Comparison of ENCODE assay signal across 12 cellular contexts in genomic region chr17:47280072-47280811, GRCh38. TPM values are rescaled to one million over a fixed set of nuclear protein-coding genes. Genes with fewer than 3 reads are reported as not detected.
A peak's percentile ranks its signal among the peaks of the same experiment; 100 is the strongest.
DNase-seq lines count a peak whose midpoint lies in the region; ATAC-seq, FAIRE-seq and TF ChIP-seq lines count a peak whose summit lies in the region.
"Had no signal": no experiment of that assay in that cellular context is flagged by ENCODE, and none has a peak within 500 bp of the region (broad histone marks: within the 10 kb centered on the region; RNA-seq: fewer than 3 reads in every experiment).

No MANE protein-coding gene starts in this region.

- DNase-seq in H54 (ENCODE audit: insufficient read length, low spot score) (peak; percentile 32), adrenal gland (no peak), islet precursor cell (peak; percentile 73), NCI-H1105 (lab: John Stamatoyannopoulos, UW) (no peak), anterior cingulate cortex (lab: John Stamatoyannopoulos, UW) (no peak)
- no peak for DNase-seq in stimulated activated naive B cell treated with anti-CD40 and anti-IgM and Interleukin-4, amounts not matched to agents 10 μg/mL and 1 μg/mL and 100 μg/mL, for 72 hours
- no peak for DNase-seq in activated CD8-positive, alpha-beta memory T cell treated with anti-CD3 and anti-CD28 coated beads, Interleukin-2, amount 50 U/mL, for 48 hours
- DNase-seq: effector memory CD8-positive, alpha-beta T cell; GDM1; PC-3; stimulated activated naive CD4-positive, alpha-beta T cell had no signal

- peaks cover 3 to 4% of the 10 kb centered on the region in 2 donors for H3K9me3 Mint-ChIP-seq in stimulated activated naive B cell treated with anti-CD40 and anti-IgM and Interleukin-4, amounts not matched to agents 10 μg/mL and 1 μg/mL and 100 μg/mL, for 72 hours
- H3K9me3 Mint-ChIP-seq: effector memory CD8-positive, alpha-beta T cell had no signal

- H3K4me3 Mint-ChIP-seq in stimulated activated naive B cell treated with anti-CD40 and anti-IgM and Interleukin-4, amounts not matched to agents 10 μg/mL and 1 μg/mL and 100 μg/mL, for 72 hours, result peak overlapping the region in 1 of 2 donors; percentile 43
- H3K4me3 Mint-ChIP-seq: effector memory CD8-positive, alpha-beta T cell had no signal

- H3K36me3 ChIP-seq in adrenal gland (replicated peaks in 1 of 2), result no peaks in the 10 kb centered on the region

- no peak for FAIRE-seq in H54 (lab: Jason Lieb, UNC)

- no peaks in the 10 kb centered on the region for H3K27me3 ChIP-seq in adrenal gland

- TF ChIP-seq POLR2A in H54 (IDR thresholded peaks at IDR 0.05; ENCODE audit: low read depth, low read length) (no peak), adrenal gland (IDR thresholded peaks at IDR 0.05) (no peak)

- H3K4me3 ChIP-seq in adrenal gland, result no peak overlapping the region

- H3K27ac Mint-ChIP-seq in stimulated activated naive B cell treated with anti-CD40 and anti-IgM and Interleukin-4, amounts not matched to agents 10 μg/mL and 1 μg/mL and 100 μg/mL, for 72 hours, result peak overlapping the region; percentile 83

- TF ChIP-seq CTCF in adrenal gland (IDR thresholded peaks at IDR 0.05), result no peak

- ATAC-seq in stimulated activated naive B cell treated with anti-CD40 and anti-IgM and Interleukin-4, amounts not matched to agents 10 μg/mL and 1 μg/mL and 100 μg/mL, for 72 hours (replicated peaks), result no peak
- no peak for ATAC-seq in GM21526 (IDR thresholded peaks at IDR 0.05; ENCODE audit: low FRiP score, unreplicated experiment)
- ATAC-seq: effector memory CD8-positive, alpha-beta T cell had no signal

- intact Hi-C loops in adrenal gland (cut with DNase I), result no loop called here

- H3K4me1 Mint-ChIP-seq in stimulated activated naive B cell treated with anti-CD40 and anti-IgM and Interleukin-4, amounts not matched to agents 10 μg/mL and 1 μg/mL and 100 μg/mL, for 72 hours, result peaks cover 68 to 95% of the 10 kb centered on the region in 2 donors

- H3K4me1 ChIP-seq in adrenal gland (replicated peaks in 1 of 2), result peaks cover 9 to 45% of the 10 kb centered on the region in 2 donors

- H3K36me3 Mint-ChIP-seq in stimulated activated naive B cell treated with anti-CD40 and anti-IgM and Interleukin-4, amounts not matched to agents 10 μg/mL and 1 μg/mL and 100 μg/mL, for 72 hours, result peaks cover 29 to 44% of the 10 kb centered on the region in 2 donors

- H3K27me3 Mint-ChIP-seq in stimulated activated naive B cell treated with anti-CD40 and anti-IgM and Interleukin-4, amounts not matched to agents 10 μg/mL and 1 μg/mL and 100 μg/mL, for 72 hours, result no peaks in the 10 kb centered on the region

- H3K9me3 ChIP-seq in adrenal gland (replicated peaks in 1 of 3), result no peaks in the 10 kb centered on the region

- peak overlapping the region in 3 of 5 donors; percentile 13 to 70 (median 57) for H3K27ac ChIP-seq in adrenal gland

- 89 to 95% (median 91%) methylated on average over 9 to 14 of the region's 14 CpGs for WGBS in adrenal gland, 4 donors

RNA-seq across cellular contexts. Expression of gene ITGB3, which starts 26.6 kb away (rescaled TPM):
- 1 to 10 TPM in 6 of 8 donors, under 1 TPM in 2; 0.12 to 2.2 (median 1.6) TPM for total RNA-seq in adrenal gland
- polyA plus RNA-seq in adrenal gland, result under 1 TPM; 0.40 to 0.84 (median 0.64) TPM

RNA-seq across cellular contexts. Expression of gene EFCAB13, which starts 43.5 kb away (rescaled TPM):
- total RNA-seq in adrenal gland, result 1 to 10 TPM; 1.1 to 7.5 (median 3.5) TPM
- polyA plus RNA-seq in adrenal gland, result 1 to 10 TPM; 1.2 to 3.3 (median 1.3) TPM

Comparison
In these comparisons a context has a peak if more than half of its experiments do, and no peak if none do; other contexts are left out.
1. DNase-seq: peak in H54 (single experiment) and islet precursor cell (single experiment); none in adrenal gland (0 of 7), stimulated activated naive B cell treated with anti-CD40 and anti-IgM and Interleukin-4, amounts not matched to agents 10 μg/mL and 1 μg/mL and 100 μg/mL, for 72 hours (single experiment), NCI-H1105 (single experiment), activated CD8-positive, alpha-beta memory T cell treated with anti-CD3 and anti-CD28 coated beads, Interleukin-2, amount 50 U/mL, for 48 hours (single experiment) and anterior cingulate cortex (0 of 58).